ENCODE assay signal across 15 cellular contexts in the genomic region with DNA sequence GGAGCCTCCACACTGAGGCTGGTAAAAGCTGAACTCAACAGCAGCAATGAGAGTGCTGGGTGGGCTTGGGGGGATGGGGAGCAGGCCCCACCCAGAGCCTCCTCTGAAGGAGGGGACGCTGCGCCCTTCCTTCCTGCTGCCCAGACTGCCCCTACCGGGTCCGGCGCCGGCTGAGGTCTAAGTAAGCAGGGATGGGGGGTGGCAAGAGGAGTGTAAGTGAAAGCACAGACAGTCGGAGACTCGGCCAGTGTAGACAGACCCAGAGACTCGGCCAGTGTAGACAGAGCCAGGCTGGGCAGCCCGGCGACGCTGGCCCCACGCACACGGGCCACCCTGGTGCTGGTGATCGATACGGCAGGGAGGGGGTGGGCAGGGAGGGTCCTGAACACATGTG. TPM values are rescaled to one million over a fixed set of nuclear protein-coding genes. Genes with fewer than 3 reads are reported as not detected.
A peak's percentile ranks its signal among the peaks of the same experiment; 100 is the strongest.
DNase-seq lines count a peak whose midpoint lies in the region; ATAC-seq and TF ChIP-seq lines count a peak whose summit lies in the region.
"Had no signal": no experiment of that assay in that cellular context is flagged by ENCODE, and none has a peak within 500 bp of the region (broad histone marks: within the 10 kb centered on the region; RNA-seq: fewer than 3 reads in every experiment).

No MANE protein-coding gene starts in this region.

- H3K9me3 Mint-ChIP-seq in activated naive CD8-positive, alpha-beta T cell treated with anti-CD3 and anti-CD28 coated beads for 36 hours = peaks cover 5% of the 10 kb centered on the region
- H3K9me3 Mint-ChIP-seq in activated naive CD8-positive, alpha-beta T cell treated with anti-CD3 and anti-CD28 coated beads, Interleukin-2, amount 50 U/mL, for 24 hours = no peaks in the 10 kb centered on the region
- peaks cover 0 to 6% (median 0%) of the 10 kb centered on the region in 7 donors for H3K9me3 Mint-ChIP-seq in CD14-positive monocyte
- H3K9me3 Mint-ChIP-seq in activated CD8-positive, alpha-beta T cell treated with anti-CD3 and anti-CD28 coated beads for 36 hours = no peaks in the 10 kb centered on the region

- POLR2A ChIA-PET in activated CD8-positive, alpha-beta T cell treated with anti-CD3 and anti-CD28 coated beads for 36 hours (lab: Charles Lee) = no interaction called here

- H3K27ac Mint-ChIP-seq in activated naive CD8-positive, alpha-beta T cell treated with anti-CD3 and anti-CD28 coated beads for 36 hours = no peak overlapping the region
- H3K27ac Mint-ChIP-seq in activated naive CD8-positive, alpha-beta T cell treated with anti-CD3 and anti-CD28 coated beads, Interleukin-2, amount 50 U/mL, for 24 hours = no peak overlapping the region
- no peak overlapping the region for H3K27ac Mint-ChIP-seq in CD14-positive monocyte
- peak overlapping the region; percentile 49 for H3K27ac Mint-ChIP-seq in activated CD8-positive, alpha-beta T cell treated with anti-CD3 and anti-CD28 coated beads for 36 hours

- TF ChIP-seq CTCF in CD14-positive monocyte (IDR thresholded peaks at IDR 0.05) (no peak), mucosa of descending colon (IDR thresholded peaks at IDR 0.05) (no peak)
- no peak for TF ChIP-seq CTCF in activated CD8-positive, alpha-beta T cell treated with anti-CD3 and anti-CD28 coated beads for 36 hours (IDR thresholded peaks at IDR 0.05)

- CTCF ChIA-PET in activated CD8-positive, alpha-beta T cell treated with anti-CD3 and anti-CD28 coated beads for 36 hours (lab: Charles Lee) = no interaction called here

- H3K36me3 Mint-ChIP-seq in activated naive CD8-positive, alpha-beta T cell treated with anti-CD3 and anti-CD28 coated beads for 36 hours = peaks cover 34% of the 10 kb centered on the region
- H3K36me3 Mint-ChIP-seq in activated naive CD8-positive, alpha-beta T cell treated with anti-CD3 and anti-CD28 coated beads, Interleukin-2, amount 50 U/mL, for 24 hours (ENCODE audit: low read depth) = peaks cover 8% of the 10 kb centered on the region
- peaks cover 6 to 16% of the 10 kb centered on the region in 2 donors for H3K36me3 Mint-ChIP-seq in CD14-positive monocyte
- H3K36me3 Mint-ChIP-seq in activated CD8-positive, alpha-beta T cell treated with anti-CD3 and anti-CD28 coated beads for 36 hours (ENCODE audit: low read depth) = peaks cover 31% of the 10 kb centered on the region

- peaks cover 12% of the 10 kb centered on the region for H3K4me1 ChIP-seq in mucosa of descending colon (ENCODE audit: low read depth)

- no peak overlapping the region for H3K4me3 Mint-ChIP-seq in activated naive CD8-positive, alpha-beta T cell treated with anti-CD3 and anti-CD28 coated beads for 36 hours
- no peak overlapping the region for H3K4me3 Mint-ChIP-seq in activated naive CD8-positive, alpha-beta T cell treated with anti-CD3 and anti-CD28 coated beads, Interleukin-2, amount 50 U/mL, for 24 hours
- no peak overlapping the region for H3K4me3 Mint-ChIP-seq in CD14-positive monocyte
- H3K4me3 Mint-ChIP-seq in activated CD8-positive, alpha-beta T cell treated with anti-CD3 and anti-CD28 coated beads for 36 hours = no peak overlapping the region

- DNase-seq in activated naive CD8-positive, alpha-beta T cell treated with anti-CD3 and anti-CD28 coated beads for 36 hours = peak; percentile 0
- DNase-seq in activated naive CD8-positive, alpha-beta T cell treated with anti-CD3 and anti-CD28 coated beads, Interleukin-2, amount 50 U/mL, for 24 hours = no peak
- DNase-seq in CD14-positive monocyte (ENCODE audit: low spot score) = peak; percentile 37
- DNase-seq in activated CD8-positive, alpha-beta T cell treated with anti-CD3 and anti-CD28 coated beads for 36 hours = no peak
- peak; percentile 3 to 48 (median 20) for DNase-seq in mucosa of descending colon
- DNase-seq in NCI-H1694 (lab: John Stamatoyannopoulos, UW) = no peak
- no peak for DNase-seq in globus pallidus (ENCODE audit: low spot score)
- DNase-seq: DMS79 treated with DMSO at 0.1 percent for 48 hours, HCEC 1CT, NCI-H1417 treated with DMSO at 0.1 percent for 48 hours, NCI-H2081, NCI-H526, OCI-M1 had no signal

- no peaks in the 10 kb centered on the region for H3K9me3 ChIP-seq in mucosa of descending colon

- H3K27me3 Mint-ChIP-seq in activated naive CD8-positive, alpha-beta T cell treated with anti-CD3 and anti-CD28 coated beads for 36 hours = peaks cover 17% of the 10 kb centered on the region
- H3K27me3 Mint-ChIP-seq in activated naive CD8-positive, alpha-beta T cell treated with anti-CD3 and anti-CD28 coated beads, Interleukin-2, amount 50 U/mL, for 24 hours = peaks cover 8% of the 10 kb centered on the region
- H3K27me3 Mint-ChIP-seq in CD14-positive monocyte (ENCODE audit: low read depth in 3 of 3) = peaks cover under 1 to 4% (median 2%) of the 10 kb centered on the region in 3 donors
- H3K27me3 Mint-ChIP-seq in activated CD8-positive, alpha-beta T cell treated with anti-CD3 and anti-CD28 coated beads for 36 hours = peaks cover 7% of the 10 kb centered on the region

- H3K4me1 Mint-ChIP-seq in activated naive CD8-positive, alpha-beta T cell treated with anti-CD3 and anti-CD28 coated beads for 36 hours = peaks cover 20% of the 10 kb centered on the region
- H3K4me1 Mint-ChIP-seq in activated naive CD8-positive, alpha-beta T cell treated with anti-CD3 and anti-CD28 coated beads, Interleukin-2, amount 50 U/mL, for 24 hours = peaks cover 24% of the 10 kb centered on the region
- peaks cover 50% of the 10 kb centered on the region for H3K4me1 Mint-ChIP-seq in CD14-positive monocyte
- H3K4me1 Mint-ChIP-seq in activated CD8-positive, alpha-beta T cell treated with anti-CD3 and anti-CD28 coated beads for 36 hours (ENCODE audit: low read depth) = peaks cover 28% of the 10 kb centered on the region

- ATAC-seq in activated naive CD8-positive, alpha-beta T cell treated with anti-CD3 and anti-CD28 coated beads, Interleukin-2, amount 50 U/mL, for 24 hours = no peak
- ATAC-seq in activated CD8-positive, alpha-beta T cell treated with anti-CD3 and anti-CD28 coated beads for 36 hours = no peak
- no peak for ATAC-seq in mucosa of descending colon
- no peak for ATAC-seq in GM19463 (IDR thresholded peaks at IDR 0.05; ENCODE audit: unreplicated experiment)

- H3K36me3 ChIP-seq in mucosa of descending colon (ENCODE audit: low read depth) = no peaks in the 10 kb centered on the region

- no peak overlapping the region for H3K4me3 ChIP-seq in mucosa of descending colon

- intact Hi-C loops in CD14-positive monocyte (cut with micrococcal nuclease) (loop anchor here in 1 of 2 donors (10.0 kb wide), 1 partner anchor 154 kb away; no protein-coding TSS in a partner anchor), mucosa of descending colon (cut with DNase I, micrococcal nuclease) (no loop called here)
- intact Hi-C loops in activated CD8-positive, alpha-beta T cell treated with anti-CD3 and anti-CD28 coated beads for 36 hours (cut with micrococcal nuclease) = no loop called here

RNA-seq across cellular contexts. Expression of gene ENTPD8, which starts 7.4 kb away (rescaled TPM):
- total RNA-seq in activated naive CD8-positive, alpha-beta T cell treated with anti-CD3 and anti-CD28 coated beads for 36 hours = not detected
- polyA plus RNA-seq in CD14-positive monocyte = not detected
- total RNA-seq in activated CD8-positive, alpha-beta T cell treated with anti-CD3 and anti-CD28 coated beads for 36 hours = not detected
- total RNA-seq in mucosa of descending colon = 100 to 1,000 TPM in 1 of 3 donors, 10 to 100 TPM in 2; 36.7 to 127 (median 74.8) TPM
- total RNA-seq: LHCN-M2 had no signal

RNA-seq across cellular contexts. Expression of gene NSMF, which starts 10.6 kb away (rescaled TPM):
- 10 to 100 TPM; 74.1 to 74.6 TPM for total RNA-seq in activated naive CD8-positive, alpha-beta T cell treated with anti-CD3 and anti-CD28 coated beads for 36 hours
- 1 to 10 TPM; 4.6 to 5.3 TPM for polyA plus RNA-seq in CD14-positive monocyte
- 100 to 1,000 TPM; 112 to 116 TPM for total RNA-seq in activated CD8-positive, alpha-beta T cell treated with anti-CD3 and anti-CD28 coated beads for 36 hours
- total RNA-seq in mucosa of descending colon = 10 to 100 TPM; 30.1 to 48.0 (median 43.4) TPM

RNA-seq across cellular contexts. Expression of gene NOXA1, which starts 25.4 kb away (rescaled TPM):
- total RNA-seq in activated naive CD8-positive, alpha-beta T cell treated with anti-CD3 and anti-CD28 coated beads for 36 hours = under 1 TPM; 0.66 to 0.76 TPM
- polyA plus RNA-seq in CD14-positive monocyte = 1 to 10 TPM; 1.3 to 1.6 TPM
- total RNA-seq in activated CD8-positive, alpha-beta T cell treated with anti-CD3 and anti-CD28 coated beads for 36 hours = under 1 TPM; 0.72 to 0.95 TPM
- 10 to 100 TPM; 18.0 to 41.5 (median 27.2) TPM for total RNA-seq in mucosa of descending colon

RNA-seq across cellular contexts. Expression of gene EXD3, which starts 25.6 kb away (rescaled TPM):
- total RNA-seq in activated naive CD8-positive, alpha-beta T cell treated with anti-CD3 and anti-CD28 coated beads for 36 hours = 1 to 10 TPM; 3.6 to 4.2 TPM
- 1 to 10 TPM; 2.0 to 3.0 TPM for polyA plus RNA-seq in CD14-positive monocyte
- total RNA-seq in activated CD8-positive, alpha-beta T cell treated with anti-CD3 and anti-CD28 coated beads for 36 hours = 1 to 10 TPM; 8.1 to 9.0 TPM
- 10 to 100 TPM; 39.4 to 56.7 (median 40.1) TPM for total RNA-seq in mucosa of descending colon

Comparison
In these comparisons a context has a peak if more than half of its experiments do, and no peak if none do; other contexts are left out.
1. DNase-seq: peak in activated naive CD8-positive, alpha-beta T cell treated with anti-CD3 and anti-CD28 coated beads for 36 hours (single experiment), CD14-positive monocyte (single experiment) and mucosa of descending colon (3 of 3); none in activated naive CD8-positive, alpha-beta T cell treated with anti-CD3 and anti-CD28 coated beads, Interleukin-2, amount 50 U/mL, for 24 hours (single experiment), activated CD8-positive, alpha-beta T cell treated with anti-CD3 and anti-CD28 coated beads for 36 hours (single experiment), NCI-H1694 (single experiment) and globus pallidus (single experiment).
2. RNA of gene ENTPD8, which starts 7.4 kb away (total RNA-seq): 36.7 to 127 TPM in mucosa of descending colon; not detected in activated CD8-positive, alpha-beta T cell treated with anti-CD3 and anti-CD28 coated beads for 36 hours and not detected in activated naive CD8-positive, alpha-beta T cell treated with anti-CD3 and anti-CD28 coated beads for 36 hours; every median in the first group is over 10 times any median in the second.
3. RNA of gene NOXA1, which starts 25.4 kb away (total RNA-seq): 18.0 to 41.5 TPM in mucosa of descending colon; 0.72 to 0.95 TPM in activated CD8-positive, alpha-beta T cell treated with anti-CD3 and anti-CD28 coated beads for 36 hours and 0.66 to 0.76 TPM in activated naive CD8-positive, alpha-beta T cell treated with anti-CD3 and anti-CD28 coated beads for 36 hours; every median in the first group is over 4 times any median in the second.